Comparison of ENCODE assay signal across 8 cellular contexts in the genomic region with DNA sequence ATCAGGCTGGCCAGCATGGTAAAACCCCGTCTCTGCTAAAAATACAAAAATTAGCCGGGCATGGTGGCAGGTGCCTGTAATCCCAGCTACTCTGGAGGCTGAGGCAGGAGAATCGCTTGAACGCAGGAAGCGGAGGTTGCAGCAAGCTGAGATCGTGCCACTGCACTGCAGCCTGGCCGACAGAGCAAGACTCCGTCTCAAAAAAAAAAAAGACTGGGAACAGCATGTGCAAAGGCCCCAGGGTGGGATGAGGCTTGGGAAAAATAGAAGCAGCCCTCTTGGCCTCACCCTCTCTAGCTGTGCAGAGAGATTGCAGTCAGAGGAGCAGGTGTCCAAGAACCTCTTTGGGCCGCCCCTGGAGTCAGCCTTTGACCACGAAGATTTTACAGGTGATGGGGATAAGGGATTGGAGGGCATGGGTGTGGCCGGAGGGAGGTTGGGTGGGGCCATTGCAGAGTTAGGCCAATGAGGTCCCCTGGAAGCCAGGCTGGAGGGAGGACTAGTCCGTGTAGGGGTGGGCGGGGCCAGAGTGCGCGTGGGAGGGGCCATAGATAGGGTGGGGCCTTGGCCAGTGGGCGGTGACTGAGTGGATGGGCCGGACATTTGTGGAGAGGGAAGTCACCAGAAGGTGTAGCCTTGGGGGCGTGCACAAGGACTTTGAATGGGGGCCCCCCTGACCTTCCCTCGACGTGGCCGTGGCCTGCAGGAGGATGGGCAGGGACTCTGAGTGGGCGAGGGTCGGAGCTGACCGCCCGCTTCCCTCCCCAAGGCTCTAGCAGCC. TPM values are rescaled to one million over a fixed set of nuclear protein-coding genes. Genes with fewer than 3 reads are reported as not detected.
A peak's percentile ranks its signal among the peaks of the same experiment; 100 is the strongest.
DNase-seq lines count a peak whose midpoint lies in the region; ATAC-seq and TF ChIP-seq lines count a peak whose summit lies in the region.

No MANE protein-coding gene starts in this region.

- peak; percentile 60 for DNase-seq in DMS153 (lab: John Stamatoyannopoulos, UW)
- DNase-seq in NCI-H1048 (lab: John Stamatoyannopoulos, UW): peak; percentile 17
- peak; percentile 52 for DNase-seq in activated T-cell treated with anti-CD3 and anti-CD28 coated beads for 48 hours (ENCODE audit: low read depth)
- DNase-seq in heart right ventricle: peak in 1 of 2 donors; percentile 54
- DNase-seq in inferior parietal cortex (ENCODE audit: extremely low spot score): no peak

- H3K27me3 ChIP-seq in heart right ventricle: peaks cover 10 to 77% (median 50%) of the 10 kb centered on the region in 7 donors
- peaks cover 15% of the 10 kb centered on the region for H3K27me3 ChIP-seq in skeletal muscle satellite cell (ENCODE audit: control insufficient read depth, insufficient read depth, low read length)

- ATAC-seq in heart right ventricle: peak in 7 of 8 donors; percentile 37 to 73 (median 49)
- no peak for ATAC-seq in GM18861 (IDR thresholded peaks at IDR 0.05; ENCODE audit: unreplicated experiment)
- no peak for ATAC-seq in HG02798 (IDR thresholded peaks at IDR 0.05; ENCODE audit: poor library complexity, unreplicated experiment)

- peak overlapping the region; percentile 37 for H3K4me2 ChIP-seq in skeletal muscle satellite cell (ENCODE audit: low read length)

- 33 to 34% methylated on average over 25 of the region's 25 CpGs for WGBS in heart right ventricle, 2 donors

- no peak for TF ChIP-seq CTCF in heart right ventricle (IDR thresholded peaks at IDR 0.05)

- peak overlapping the region in 1 of 10 donors; percentile 31 for H3K4me3 ChIP-seq in heart right ventricle
- no peak overlapping the region for H3K4me3 ChIP-seq in skeletal muscle satellite cell (ENCODE audit: low read length)

- H3K9ac ChIP-seq in skeletal muscle satellite cell (ENCODE audit: low read depth, low read length): no peak overlapping the region

- H3K9me3 ChIP-seq in heart right ventricle (peaks cover 0 to 4% (median 0%) of the 10 kb centered on the region in 11 donors), skeletal muscle satellite cell (replicated peaks; ENCODE audit: low read length) (no peaks in the 10 kb centered on the region)

- intact Hi-C loops in heart right ventricle (cut with DNase I): loop anchor here in 4 of 10 donors (5.0 to 10.0 kb wide), 5 partner anchors 61 to 323 kb away; a partner anchor contains a TSS

- H3K36me3 ChIP-seq in heart right ventricle: no peaks in the 10 kb centered on the region
- H3K36me3 ChIP-seq in skeletal muscle satellite cell (ENCODE audit: insufficient read depth, low read length): no peaks in the 10 kb centered on the region

- H3K27ac ChIP-seq in heart right ventricle: no peak overlapping the region

- peaks cover 0 to 10% (median 5%) of the 10 kb centered on the region in 9 donors for H3K4me1 ChIP-seq in heart right ventricle
- peaks cover 7% of the 10 kb centered on the region for H3K4me1 ChIP-seq in skeletal muscle satellite cell (ENCODE audit: control insufficient read depth, insufficient read depth, low read length)

RNA-seq across cellular contexts. Expression of a gene that starts 16.9 kb away (rescaled TPM):
- not detected for total RNA-seq in heart right ventricle
- not detected for polyA plus RNA-seq in heart right ventricle
- not detected in 2 replicates for total RNA-seq in skeletal muscle satellite cell (2012; rRNA removed)

RNA-seq across cellular contexts. Expression of a gene that starts 26.8 kb away (rescaled TPM):
- 1 to 10 TPM in 4 of 10 donors, under 1 TPM in 6; 0.21 to 2.6 (median 0.83) TPM for total RNA-seq in heart right ventricle
- polyA plus RNA-seq in heart right ventricle: under 1 TPM; 0.44 to 0.61 TPM
- 1.0 and 1.1 TPM in 2 replicates for total RNA-seq in skeletal muscle satellite cell (2012; rRNA removed)

RNA-seq across cellular contexts. Expression of a gene that starts 43.3 kb away (rescaled TPM):
- total RNA-seq in heart right ventricle: not detected
- polyA plus RNA-seq in heart right ventricle: under 1 TPM in 1 of 2 donors, not detected in 1; 0.04 TPM
- not detected in 2 replicates for total RNA-seq in skeletal muscle satellite cell (2012; rRNA removed)

RNA-seq across cellular contexts. Expression of a gene that starts 58.8 kb away (rescaled TPM):
- total RNA-seq in heart right ventricle: 10 to 100 TPM; 20.7 to 48.7 (median 27.1) TPM
- 10 to 100 TPM; 20.4 to 25.7 TPM for polyA plus RNA-seq in heart right ventricle
- total RNA-seq in skeletal muscle satellite cell (2012; rRNA removed): 20.3 and 31.2 TPM in 2 replicates

Comparison
In these comparisons a context has a peak if more than half of its experiments do, and no peak if none do; other contexts are left out.
1. ATAC-seq: peak in heart right ventricle (7 of 8); none in GM18861 (single experiment) and HG02798 (single experiment).